ENCODE assay signal across 18 cellular contexts in genomic region chr4:152776352-152776751, GRCh38. TPM values are rescaled to one million over a fixed set of nuclear protein-coding genes. Genes with fewer than 3 reads are reported as not detected.
A peak's percentile ranks its signal among the peaks of the same experiment; 100 is the strongest.
DNase-seq lines count a peak whose midpoint lies in the region; ATAC-seq and TF ChIP-seq lines count a peak whose summit lies in the region.
"Had no signal": no experiment of that assay in that cellular context is flagged by ENCODE, and none has a peak within 500 bp of the region (broad histone marks: within the 10 kb centered on the region; RNA-seq: fewer than 3 reads in every experiment).

No MANE protein-coding gene starts in this region.

- H3K27me3 Mint-ChIP-seq in neural crest cell (ENCODE audit: low read depth) (no peaks in the 10 kb centered on the region), GM23338 (ENCODE audit: insufficient read depth, low read depth, poor library complexity) (peaks cover 9% of the 10 kb centered on the region)

- no peak overlapping the region for H3K4me3 ChIP-seq in SK-N-SH (ENCODE audit: low read depth in 2 of 2, low read length in 1 of 2)
- no peak overlapping the region for H3K4me3 ChIP-seq in choroid plexus epithelial cell (ENCODE audit: low read depth, low read length)
- H3K4me3 ChIP-seq in GM23338: no peak overlapping the region
- H3K4me3 ChIP-seq: Peyer's patch had no signal

- H3F3A ChIP-seq in SK-N-SH (replicated peaks; ENCODE audit: insufficient read depth) (peaks cover 7% of the 10 kb centered on the region), GM23338 (replicated peaks; ENCODE audit: low read depth) (peaks cover 5% of the 10 kb centered on the region; the same call in 1 of the 2 replicates)

- H3K27ac Mint-ChIP-seq in neural crest cell (ENCODE audit: unreplicated experiment): no peak overlapping the region
- no peak overlapping the region for H3K27ac Mint-ChIP-seq in GM23338
- H3K27ac Mint-ChIP-seq: CD4-positive, CD25-positive, alpha-beta regulatory T cell; HFFc6 had no signal

- H3K9me2 ChIP-seq in SK-N-SH (no peaks in the 10 kb centered on the region), GM23338 (ENCODE audit: insufficient read depth) (no peaks in the 10 kb centered on the region)

- peak overlapping the region; percentile 15; the same call in 1 of the 2 replicates for H3K4me2 ChIP-seq in SK-N-SH
- no peak overlapping the region for H3K4me2 ChIP-seq in GM23338

- H3K4me3 Mint-ChIP-seq in neural crest cell (peak overlapping the region; percentile 82), GM23338 (no peak overlapping the region)
- H3K4me3 Mint-ChIP-seq: HFFc6 had no signal

- CTCF ChIA-PET in SK-N-SH (lab: Yijun Ruan, JAX): interaction anchor here (1.1 kb wide), 1 partner anchor 309 kb away, joined by 3 read pairs; no protein-coding TSS in a partner anchor

- H3K9me3 Mint-ChIP-seq in neural crest cell: no peaks in the 10 kb centered on the region
- no peaks in the 10 kb centered on the region for H3K9me3 Mint-ChIP-seq in GM23338
- H3K9me3 Mint-ChIP-seq: CD4-positive, CD25-positive, alpha-beta regulatory T cell; HFFc6 had no signal

- H3K9ac ChIP-seq in SK-N-SH: no peak overlapping the region

- TF ChIP-seq RAD21 in SK-N-SH (IDR thresholded peaks at IDR 0.05; ENCODE audit: low read length): no peak

- 0 out of 2 replicates have a peak, but pooled peaks cover under 1% of the 10 kb centered on the region for H4K20me1 ChIP-seq in SK-N-SH (ENCODE audit: insufficient read depth)
- no peaks in the 10 kb centered on the region for H4K20me1 ChIP-seq in GM23338 (replicated peaks; ENCODE audit: insufficient read depth)

- H2AFZ ChIP-seq in SK-N-SH (ENCODE audit: low read depth) (no peak overlapping the region), GM23338 (no peak overlapping the region)

- DNase-seq in ELR (ENCODE audit: low read depth) (peak; percentile 44), SK-N-SH (no peak), choroid plexus epithelial cell (ENCODE audit: low read depth) (peak; percentile 45), neural crest cell (ENCODE audit: low read depth, low spot score) (no peak), DMS114 treated with DMSO at 0.1 percent for 48 hours (lab: John Stamatoyannopoulos, UW; ENCODE audit: unreplicated experiment) (no peak), GM23338 (ENCODE audit: low spot score) (no peak), NCI-H510A (lab: John Stamatoyannopoulos, UW) (no peak)
- DNase-seq: ACHN; CD4-positive, CD25-positive, alpha-beta regulatory T cell; DMS79 treated with DMSO at 0.1 percent for 48 hours; GDM1; HFFc6; NCI-H1105 treated with DMSO at 0.1 percent for 48 hours; NCI-H187 treated with DMSO at 0.1 percent for 48 hours; NCI-H2171; Peyer's patch; SHP77 treated with DMSO at 0.1 percent for 48 hours had no signal

- POLR2A ChIA-PET in SK-N-SH (lab: Yijun Ruan, JAX): no interaction called here

- no peaks in the 10 kb centered on the region for H3K9me3 ChIP-seq in SK-N-SH
- H3K9me3 ChIP-seq: Peyer's patch had no signal

- H3K79me2 ChIP-seq in SK-N-SH (ENCODE audit: insufficient read depth) (peaks cover 14% of the 10 kb centered on the region), GM23338 (replicated peaks; ENCODE audit: insufficient read depth) (peaks cover 20% of the 10 kb centered on the region)

- H3K27me3 ChIP-seq in SK-N-SH (ENCODE audit: insufficient read depth) (no peaks in the 10 kb centered on the region), GM23338 (ENCODE audit: insufficient read depth) (no peaks in the 10 kb centered on the region)
- H3K27me3 ChIP-seq: Peyer's patch had no signal

- ATAC-seq in GM23338: no peak
- ATAC-seq: HepG2 had no signal

- no peak for TF ChIP-seq EP300 in SK-N-SH (IDR thresholded peaks at IDR 0.05; ENCODE audit: borderline replicate concordance in 1 of 2, low read depth in 1 of 2, low read length in 1 of 2)

- TF ChIP-seq CTCF in SK-N-SH (IDR thresholded peaks at IDR 0.05) (no peak), choroid plexus epithelial cell (conservative IDR thresholded peaks at IDR 0.05; ENCODE audit: low read depth, low read length) (no peak), neural crest cell (conservative IDR thresholded peaks at IDR 0.05) (no peak), GM23338 (conservative IDR thresholded peaks at IDR 0.05; ENCODE audit: low read depth in 2 of 2) (no peak)

- H3K4me1 ChIP-seq in SK-N-SH (ENCODE audit: control insufficient read depth in 1 of 2, insufficient read depth in 2 of 2, low read depth in 1 of 2, low read length in 1 of 2) (peaks cover 1 to 9% of the 10 kb centered on the region in 2 experiments; a peak in 3 of 4 replicates), GM23338 (ENCODE audit: insufficient read depth) (peaks cover 12% of the 10 kb centered on the region; the same call in 1 of the 2 replicates)

- H3K4me1 Mint-ChIP-seq in neural crest cell (peaks cover 45% of the 10 kb centered on the region), GM23338 (peaks cover 17% of the 10 kb centered on the region)

- H3K36me3 ChIP-seq in SK-N-SH (replicated peaks in 1 of 2; ENCODE audit: control insufficient read depth in 1 of 2, insufficient read depth in 2 of 2, low read length in 1 of 2): no peaks in the 10 kb centered on the region
- H3K36me3 ChIP-seq in GM23338 (ENCODE audit: insufficient read depth): no peaks in the 10 kb centered on the region
- H3K36me3 ChIP-seq: Peyer's patch had no signal

- no peaks in the 10 kb centered on the region for H3K36me3 Mint-ChIP-seq in neural crest cell (ENCODE audit: low read depth)
- peaks cover 3% of the 10 kb centered on the region; the same call in 1 of the 3 replicates for H3K36me3 Mint-ChIP-seq in GM23338 (ENCODE audit: low read depth)
- H3K36me3 Mint-ChIP-seq: CD4-positive, CD25-positive, alpha-beta regulatory T cell had no signal

- H3K27ac ChIP-seq in SK-N-SH (ENCODE audit: low read depth in 2 of 2, low read length in 1 of 2) (no peak overlapping the region), GM23338 (ENCODE audit: low read depth) (no peak overlapping the region)
- H3K27ac ChIP-seq: Peyer's patch had no signal

TF ChIP-seq in SK-N-SH, 30 proteins besides CTCF, POLR2A, EP300 and RAD21 (continues in another document):
- no peak for TF ChIP-seq MEF2A (IDR thresholded peaks at IDR 0.05; ENCODE audit: borderline replicate concordance, low read depth)
- peak; percentile 44; the same call in 1 of the 2 replicates for TF ChIP-seq NFIC (IDR thresholded peaks at IDR 0.05; ENCODE audit: borderline replicate concordance)
- peak; percentile 31; the same call in 1 of the 2 replicates for TF ChIP-seq TCF12 (IDR thresholded peaks at IDR 0.05)
- TF ChIP-seq GATA2 (CRISPR knock-in tag; IDR thresholded peaks at IDR 0.05): no peak
- no peak for TF ChIP-seq SMC3 (IDR thresholded peaks at IDR 0.05; ENCODE audit: low read depth, low read length)
- no peak for TF ChIP-seq FOXJ3 (CRISPR knock-in tag; IDR thresholded peaks at IDR 0.05)
- TF ChIP-seq, protein P1, sequence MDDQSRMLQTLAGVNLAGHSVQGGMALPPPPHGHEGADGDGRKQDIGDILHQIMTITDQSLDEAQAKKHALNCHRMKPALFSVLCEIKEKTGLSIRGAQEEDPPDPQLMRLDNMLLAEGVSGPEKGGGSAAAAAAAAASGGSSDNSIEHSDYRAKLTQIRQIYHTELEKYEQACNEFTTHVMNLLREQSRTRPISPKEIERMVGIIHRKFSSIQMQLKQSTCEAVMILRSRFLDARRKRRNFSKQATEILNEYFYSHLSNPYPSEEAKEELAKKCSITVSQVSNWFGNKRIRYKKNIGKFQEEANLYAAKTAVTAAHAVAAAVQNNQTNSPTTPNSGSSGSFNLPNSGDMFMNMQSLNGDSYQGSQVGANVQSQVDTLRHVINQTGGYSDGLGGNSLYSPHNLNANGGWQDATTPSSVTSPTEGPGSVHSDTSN (IDR thresholded peaks at IDR 0.05): peak; percentile 75
- no peak for TF ChIP-seq MXI1 (IDR thresholded peaks at IDR 0.05; ENCODE audit: low read depth, low read length)

TF ChIP-seq in GM23338, 12 proteins besides CTCF, POLR2A, EP300 and RAD21 (continues in another document):
- no peak for TF ChIP-seq ZNF331 (CRISPR knock-in tag; IDR thresholded peaks at IDR 0.05; ENCODE audit: low read depth)
- no peak for TF ChIP-seq ZNF114 (CRISPR knock-in tag; IDR thresholded peaks at IDR 0.05)
- no peak for TF ChIP-seq NANOG (IDR thresholded peaks at IDR 0.05; ENCODE audit: borderline replicate concordance)

RNA-seq across cellular contexts. Expression of gene TIGD4, which starts 3.2 kb away (rescaled TPM):
- polyA plus RNA-seq in SK-N-SH (2012; rRNA removed) (0.13 and 0.28 TPM in 2 replicates), GM23338 (2016; fragmentation: Nextera tagmentation; extraction: Ambion mirVana) (1.3 and 1.6 TPM in 2 replicates)
- 0.24 and 0.33 TPM in 2 replicates for polyA plus RNA-seq in SK-N-SH (2012; cell fraction: cytosol; rRNA removed)
- polyA plus RNA-seq in SK-N-SH (2012; cell fraction: nucleus; rRNA removed): 0.23 and 0.39 TPM in 2 replicates
- 3.8 and 3.9 TPM in 2 replicates for total RNA-seq in neural crest cell
- total RNA-seq in GM23338 (2014; rRNA removed; shearing (Covaris generic)): 1.7 and 2.8 TPM in 2 replicates

RNA-seq across cellular contexts. Expression of gene ARFIP1, which starts 3.4 kb away (rescaled TPM):
- polyA plus RNA-seq in SK-N-SH (2012; rRNA removed) (15.7 and 17.4 TPM in 2 replicates), GM23338 (2016; fragmentation: Nextera tagmentation; extraction: Ambion mirVana) (43.8 and 46.0 TPM in 2 replicates)
- 21.6 and 31.5 TPM in 2 replicates for polyA plus RNA-seq in SK-N-SH (2012; cell fraction: cytosol; rRNA removed)
- 11.8 and 18.3 TPM in 2 replicates for polyA plus RNA-seq in SK-N-SH (2012; cell fraction: nucleus; rRNA removed)
- 37.4 and 40.2 TPM in 2 replicates for total RNA-seq in neural crest cell
- 42.8 and 49.6 TPM in 2 replicates for total RNA-seq in GM23338 (2014; rRNA removed; shearing (Covaris generic))

Comparison
In these comparisons a context has a peak if more than half of its experiments do, and no peak if none do; other contexts are left out.
1. DNase-seq: peak in ELR (single experiment) and choroid plexus epithelial cell (single experiment); none in SK-N-SH (single experiment), neural crest cell (single experiment), DMS114 treated with DMSO at 0.1 percent for 48 hours (single experiment), GM23338 (single experiment) and NCI-H510A (single experiment).